In the genomic region with DNA sequence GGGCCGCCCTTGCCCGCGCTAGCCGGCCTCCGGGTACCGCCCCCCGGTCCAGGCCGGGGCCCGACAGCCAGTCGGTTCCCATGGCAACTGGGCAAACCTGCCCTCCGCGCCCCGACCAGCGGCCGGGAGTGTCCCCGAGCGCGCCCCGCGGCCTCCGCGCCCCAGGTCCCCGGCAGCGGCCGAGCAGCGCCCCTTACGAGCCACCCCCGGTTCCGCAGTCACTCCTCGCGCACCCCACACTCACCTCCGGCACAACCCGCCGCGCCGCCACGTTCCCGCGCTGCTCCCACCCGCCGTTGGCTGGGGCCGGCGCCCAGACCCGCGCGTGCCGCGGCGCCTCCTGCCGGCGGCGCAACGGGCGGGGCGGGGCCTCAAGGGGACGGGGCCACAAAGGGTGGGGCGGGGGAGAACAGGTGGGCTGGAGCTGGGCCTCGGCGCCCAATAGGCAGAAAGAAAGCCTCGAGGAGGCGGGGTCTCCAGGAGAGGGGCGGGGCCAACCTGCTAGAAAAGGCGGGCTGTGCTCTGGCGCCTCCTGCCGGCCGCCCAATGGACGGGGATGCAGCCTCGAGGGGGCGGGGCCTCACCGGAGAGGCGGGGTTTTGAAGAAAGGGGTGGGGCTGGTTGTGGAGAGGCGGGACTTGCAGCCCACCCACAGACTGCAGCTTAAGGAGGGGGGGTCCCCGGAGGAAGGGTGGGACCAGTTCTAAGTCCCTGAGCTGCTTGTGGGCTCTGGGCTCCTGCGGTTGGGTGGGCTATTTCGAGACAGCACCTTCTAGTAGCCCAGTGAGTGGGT, we compare ENCODE assay signal across 8 cellular contexts. TPM values are rescaled to one million over a fixed set of nuclear protein-coding genes. Genes with fewer than 3 reads are reported as not detected.
DNase-seq lines count a peak whose midpoint lies in the region; ATAC-seq and TF ChIP-seq lines count a peak whose summit lies in the region.

A gene with protein sequence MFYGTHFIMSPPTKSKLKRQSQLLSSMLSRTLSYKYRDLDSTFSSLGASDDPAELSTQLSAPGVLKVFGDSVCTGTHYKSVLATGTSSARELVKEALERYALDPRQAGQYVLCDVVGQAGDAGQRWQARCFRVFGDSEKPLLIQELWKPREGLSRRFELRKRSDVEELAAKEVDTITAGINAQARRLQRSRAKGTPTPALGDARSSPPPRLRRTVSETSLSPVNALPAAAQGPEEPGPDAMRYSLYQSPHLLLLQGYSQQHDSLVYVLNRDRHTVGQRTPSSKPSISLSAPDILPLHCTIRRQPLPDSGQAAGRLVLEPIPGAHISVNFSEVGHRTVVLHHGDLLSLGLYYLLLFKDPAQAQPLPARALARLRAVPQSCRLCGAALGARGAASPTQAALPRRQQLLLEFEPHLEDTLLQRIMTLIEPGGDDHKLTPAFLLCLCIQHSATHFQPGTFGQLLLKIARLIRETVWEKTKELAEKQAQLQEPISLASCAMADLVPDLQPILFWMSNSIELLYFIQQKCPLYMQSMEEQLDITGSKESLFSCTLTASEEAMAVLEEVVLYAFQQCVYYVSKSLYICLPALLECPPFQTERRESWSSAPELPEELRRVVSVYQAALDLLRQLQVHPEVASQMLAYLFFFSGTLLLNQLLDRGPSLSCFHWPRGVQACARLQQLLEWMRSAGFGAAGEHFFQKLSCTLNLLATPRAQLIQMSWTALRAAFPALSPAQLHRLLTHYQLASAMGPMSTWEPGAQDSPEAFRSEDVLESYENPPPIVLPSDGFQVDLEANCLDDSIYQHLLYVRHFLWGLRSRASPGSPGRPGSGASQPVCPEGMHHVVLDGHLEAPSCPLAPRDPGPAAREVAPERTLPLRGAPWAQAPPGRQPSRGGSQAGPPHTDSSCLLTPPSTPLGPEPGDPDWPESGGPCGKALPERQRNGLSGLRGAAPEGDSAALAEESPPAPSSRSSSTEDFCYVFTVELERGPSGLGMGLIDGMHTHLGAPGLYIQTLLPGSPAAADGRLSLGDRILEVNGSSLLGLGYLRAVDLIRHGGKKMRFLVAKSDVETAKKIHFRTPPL (minus strand): TSS at position 365 of the 793 bp plus-strand sequence. CDS start 5,577 bp downstream, outside the sequence.

- H3K9me3 Mint-ChIP-seq in activated CD8-positive, alpha-beta T cell treated with anti-CD3 and anti-CD28 coated beads for 36 hours: no peaks in the 10 kb centered on the region

- WGBS in lower leg skin, 2 donors: 9 to 10% methylated on average over 17 to 22 of the region's 75 CpGs

- H3K27me3 Mint-ChIP-seq in activated CD8-positive, alpha-beta T cell treated with anti-CD3 and anti-CD28 coated beads for 36 hours: peaks cover 17% of the 10 kb centered on the region

- intact Hi-C loops in activated CD8-positive, alpha-beta T cell treated with anti-CD3 and anti-CD28 coated beads for 36 hours (cut with micrococcal nuclease): loop anchor here (10.0 kb wide), 2 partner anchors 89 to 269 kb away; no protein-coding TSS in a partner anchor
- intact Hi-C loops in dorsolateral prefrontal cortex (cut with DNase I): loop anchor here (5.0 kb wide), 2 partner anchors 59 to 86 kb away; no protein-coding TSS in a partner anchor
- intact Hi-C loops in lower leg skin (cut with DNase I; ENCODE audit: low total_unique reads): loop anchor here (10.0 kb wide), 1 partner anchor 79 kb away; no protein-coding TSS in a partner anchor

- no peak within 1 kb of the TSS for H3K27ac Mint-ChIP-seq in activated CD8-positive, alpha-beta T cell treated with anti-CD3 and anti-CD28 coated beads for 36 hours

- peak within 1 kb of the TSS; percentile 62 for H3K4me3 Mint-ChIP-seq in activated CD8-positive, alpha-beta T cell treated with anti-CD3 and anti-CD28 coated beads for 36 hours

- no peak for TF ChIP-seq POLR2A in lower leg skin (IDR thresholded peaks at IDR 0.05)

- TF ChIP-seq CTCF in GM12874 (IDR thresholded peaks at IDR 0.05; ENCODE audit: insufficient read depth, low read depth, low read length) (peak; percentile 48), dorsolateral prefrontal cortex (IDR thresholded peaks at IDR 0.05 in 54 of 56, conservative IDR thresholded peaks at IDR 0.05 in 2 of 56; ENCODE audit: low read depth in 1 of 56, partially characterized antibody in 56 of 56) (peak; percentile 48 to 97 (median 88)), lower leg skin (IDR thresholded peaks at IDR 0.05) (no peak)
- peak; percentile 76 for TF ChIP-seq CTCF in activated CD8-positive, alpha-beta T cell treated with anti-CD3 and anti-CD28 coated beads for 36 hours (IDR thresholded peaks at IDR 0.05)

- POLR2A ChIA-PET in activated CD8-positive, alpha-beta T cell treated with anti-CD3 and anti-CD28 coated beads for 36 hours (lab: Charles Lee): interaction anchor here (0.6 to 1.6 kb wide), 3 partner anchors 87 to 358 kb away, joined by 4 to 5 read pairs (median 4); a partner anchor contains a TSS

- H3K4me3 ChIP-seq in dorsolateral prefrontal cortex (peak within 1 kb of the TSS; percentile 57 to 89 (median 75)), lower leg skin (ENCODE audit: low read depth, poor library complexity, severe bottlenecking) (peak within 1 kb of the TSS; percentile 43)

- H3K4me1 Mint-ChIP-seq in activated CD8-positive, alpha-beta T cell treated with anti-CD3 and anti-CD28 coated beads for 36 hours (ENCODE audit: low read depth): peaks cover 7% of the 10 kb centered on the region

- peak within 1 kb of the TSS in 43 of 59 donors; percentile 0 to 82 (median 53) for H3K27ac ChIP-seq in dorsolateral prefrontal cortex

- no peaks in the 10 kb centered on the region for H3K27me3 ChIP-seq in dorsolateral prefrontal cortex

- no peaks in the 10 kb centered on the region for H3K36me3 Mint-ChIP-seq in activated CD8-positive, alpha-beta T cell treated with anti-CD3 and anti-CD28 coated beads for 36 hours (ENCODE audit: low read depth)

- CTCF ChIA-PET in activated CD8-positive, alpha-beta T cell treated with anti-CD3 and anti-CD28 coated beads for 36 hours (lab: Charles Lee): interaction anchor here (0.6 to 3.7 kb wide), 31 partner anchors 12 to 202 kb away, joined by 3 to 43 read pairs (median 4); a partner anchor contains a TSS

- ATAC-seq in HG03139 (IDR thresholded peaks at IDR 0.05; ENCODE audit: unreplicated experiment): peak; percentile 82
- peak; percentile 100 for ATAC-seq in activated CD8-positive, alpha-beta T cell treated with anti-CD3 and anti-CD28 coated beads for 36 hours
- ATAC-seq in HG03025 (IDR thresholded peaks at IDR 0.05; ENCODE audit: low FRiP score, unreplicated experiment): no peak

- DNase-seq in NCI-H510A (lab: John Stamatoyannopoulos, UW) (peak; percentile 53), dorsolateral prefrontal cortex (peak; percentile 85 to 98 (median 94)), lower leg skin (ENCODE audit: low spot score in 2 of 2) (peak; percentile 87 to 98)
- DNase-seq in activated CD8-positive, alpha-beta T cell treated with anti-CD3 and anti-CD28 coated beads for 36 hours: peak; percentile 97
- peak; percentile 82 to 86 for DNase-seq in stimulated activated CD4-positive, alpha-beta T cell treated with anti-CD3 and anti-CD28 coated beads, Interleukin-4, amount 100 ng/mL, for 4 hours

RNA-seq across cellular contexts. Expression of the gene that starts here (rescaled TPM):
- total RNA-seq in activated CD8-positive, alpha-beta T cell treated with anti-CD3 and anti-CD28 coated beads for 36 hours: under 1 TPM; 0.65 to 0.77 TPM
- 10 to 100 TPM in 57 of 120 experiments, 1 to 10 TPM in 63; 4.3 to 23.4 (median 9.7) TPM for total RNA-seq in dorsolateral prefrontal cortex
- 1 to 10 TPM; 1.5 to 2.6 (median 2.1) TPM for total RNA-seq in lower leg skin

Comparison
In these comparisons a context has a peak if more than half of its experiments do, and no peak if none do; other contexts are left out.
1. Peak in DNase-seq and ATAC-seq in activated CD8-positive, alpha-beta T cell treated with anti-CD3 and anti-CD28 coated beads for 36 hours; RNA of the gene not detected or under 1 TPM.
2. CTCF ChIP-seq: peak in GM12874 (single experiment), activated CD8-positive, alpha-beta T cell treated with anti-CD3 and anti-CD28 coated beads for 36 hours (single experiment) and dorsolateral prefrontal cortex (56 of 56); none in lower leg skin (0 of 3).
3. Peak in every context shown above with its lines, with median percentiles within 50 percentile points of each other: DNase-seq.